ENCODE assay signal across 8 cellular contexts in the genomic region with DNA sequence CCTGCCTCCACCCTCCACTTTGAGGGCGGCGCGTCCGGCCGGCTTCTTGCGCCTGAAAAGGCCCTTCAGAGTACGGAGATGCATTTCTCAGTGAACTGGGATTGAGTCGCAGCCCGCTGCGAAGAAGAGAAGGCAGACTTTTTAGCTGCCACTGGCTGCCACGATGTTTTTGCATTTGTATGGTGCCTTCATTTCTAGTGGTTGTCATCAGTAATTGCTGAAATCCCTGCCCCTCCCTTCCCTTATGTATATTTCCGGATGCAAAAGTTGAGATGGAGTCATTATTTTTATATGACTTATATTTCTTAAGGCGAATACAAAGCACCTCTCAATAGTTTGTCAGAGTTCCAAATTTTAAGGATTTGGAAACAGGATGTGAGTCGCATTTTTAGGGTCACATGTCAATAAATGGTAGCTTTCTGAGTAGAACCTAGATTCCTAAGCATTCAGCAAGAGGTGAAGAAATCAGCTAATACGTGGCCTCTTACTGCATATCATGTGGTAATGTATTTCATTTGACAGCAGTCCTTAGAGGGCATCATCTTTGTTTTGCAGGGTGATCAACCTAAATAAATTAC. TPM values are rescaled to one million over a fixed set of nuclear protein-coding genes. Genes with fewer than 3 reads are reported as not detected.
A peak's percentile ranks its signal among the peaks of the same experiment; 100 is the strongest.
DNase-seq lines count a peak whose midpoint lies in the region; ATAC-seq and TF ChIP-seq lines count a peak whose summit lies in the region.

No MANE protein-coding gene starts in this region.

- H3K27ac ChIP-seq in CD8-positive, alpha-beta memory T cell (ENCODE audit: low read depth, low read length), result peak overlapping the region; percentile 87
- peak overlapping the region; percentile 74 to 91 for H3K27ac ChIP-seq in liver (ENCODE audit: low read depth in 1 of 2, low read length in 2 of 2)

- H3K9ac ChIP-seq in liver (ENCODE audit: low read depth in 1 of 2, low read length in 2 of 2), result peak overlapping the region; percentile 53 to 65

- no peak for TF ChIP-seq RAD21 in liver (IDR thresholded peaks at IDR 0.05)

- H3K9me3 ChIP-seq in CD8-positive, alpha-beta memory T cell (ENCODE audit: low read length), result no peaks in the 10 kb centered on the region
- H3K9me3 ChIP-seq in liver (ENCODE audit: control insufficient read depth in 4 of 4, low read length in 3 of 4), result no peaks in the 10 kb centered on the region

- H3K27me3 Mint-ChIP-seq in CD8-positive, alpha-beta memory T cell, result peaks cover 0 to 23% of the 10 kb centered on the region in 2 donors
- peaks cover 24% of the 10 kb centered on the region for H3K27me3 Mint-ChIP-seq in IgD-negative memory B cell
- no peaks in the 10 kb centered on the region for H3K27me3 Mint-ChIP-seq in type B pancreatic cell

- peak in 4 of 5 donors; percentile 1 to 48 (median 33) for DNase-seq in CD8-positive, alpha-beta memory T cell
- peak; percentile 41 for DNase-seq in amniotic epithelial cell (ENCODE audit: low read depth)
- DNase-seq in type B pancreatic cell (ENCODE audit: extremely low spot score, unreplicated experiment), result no peak
- DNase-seq in activated CD8-positive, alpha-beta memory T cell treated with anti-CD3 and anti-CD28 coated beads, Interleukin-2, amount 50 U/mL, for 48 hours, result no peak

- H3K27me3 ChIP-seq in CD8-positive, alpha-beta memory T cell (ENCODE audit: insufficient read depth, low read length, poor library complexity, severe bottlenecking), result no peaks in the 10 kb centered on the region
- no peaks in the 10 kb centered on the region for H3K27me3 ChIP-seq in liver (ENCODE audit: control insufficient read depth in 4 of 4, insufficient read depth in 4 of 4, low read length in 3 of 4)

- no peaks in the 10 kb centered on the region for H3K36me3 ChIP-seq in CD8-positive, alpha-beta memory T cell (ENCODE audit: insufficient read depth, low read length)
- no peaks in the 10 kb centered on the region for H3K36me3 ChIP-seq in liver (ENCODE audit: control insufficient read depth in 4 of 4, insufficient read depth in 3 of 4, low read depth in 1 of 4, low read length in 3 of 4)

- no peaks in the 10 kb centered on the region for H3K9me3 Mint-ChIP-seq in CD8-positive, alpha-beta memory T cell
- no peaks in the 10 kb centered on the region for H3K9me3 Mint-ChIP-seq in IgD-negative memory B cell
- H3K9me3 Mint-ChIP-seq in type B pancreatic cell, result peaks cover 5% of the 10 kb centered on the region

- no peak for TF ChIP-seq CTCF in liver (IDR thresholded peaks at IDR 0.05; ENCODE audit: low read depth, low read length, missing input control)
- no peak for TF ChIP-seq CTCF in type B pancreatic cell (conservative IDR thresholded peaks at IDR 0.05)

- ATAC-seq in GM21786 (IDR thresholded peaks at IDR 0.05; ENCODE audit: unreplicated experiment) (no peak), GM19328 (IDR thresholded peaks at IDR 0.05; ENCODE audit: unreplicated experiment) (no peak)

- peak overlapping the region; percentile 86 to 94 (median 90) for H3K27ac Mint-ChIP-seq in CD8-positive, alpha-beta memory T cell
- H3K27ac Mint-ChIP-seq in IgD-negative memory B cell (peak overlapping the region in 1 of 3 donors; percentile 69), type B pancreatic cell (peak overlapping the region; percentile 68)

- peak overlapping the region; percentile 81 for H3K4me3 ChIP-seq in CD8-positive, alpha-beta memory T cell (ENCODE audit: low read length)
- peak overlapping the region; percentile 26 to 90 (median 81) for H3K4me3 ChIP-seq in liver (ENCODE audit: low read depth in 1 of 3, low read length in 3 of 3)

- WGBS in liver, result 2% methylated on average over 15 of the region's 15 CpGs

- H3K4me1 ChIP-seq in CD8-positive, alpha-beta memory T cell (ENCODE audit: insufficient read depth, low read length), result peaks cover 10% of the 10 kb centered on the region
- peaks cover 0 to 13% (median 3%) of the 10 kb centered on the region in 4 donors for H3K4me1 ChIP-seq in liver (ENCODE audit: control insufficient read depth in 4 of 4, insufficient read depth in 4 of 4, low read length in 3 of 4)

- POLR2A ChIA-PET in CD8-positive, alpha-beta memory T cell (lab: Charles Lee), result interaction anchor here (1.9 kb wide), 1 partner anchor 11 kb away, joined by 5 read pairs; no protein-coding TSS in a partner anchor

- CTCF ChIA-PET in CD8-positive, alpha-beta memory T cell (lab: Charles Lee), result interaction anchor here (1.2 to 1.8 kb wide), 2 partner anchors 8 to 43 kb away, joined by 3 to 5 read pairs; no protein-coding TSS in a partner anchor

- H3K36me3 Mint-ChIP-seq in CD8-positive, alpha-beta memory T cell, result peaks cover 0 to 3% (median 2%) of the 10 kb centered on the region in 3 donors
- peaks cover 1% of the 10 kb centered on the region for H3K36me3 Mint-ChIP-seq in IgD-negative memory B cell
- H3K36me3 Mint-ChIP-seq in type B pancreatic cell, result no peaks in the 10 kb centered on the region

- H3K4me3 Mint-ChIP-seq in CD8-positive, alpha-beta memory T cell, result peak overlapping the region; percentile 80 to 96 (median 86)
- H3K4me3 Mint-ChIP-seq in IgD-negative memory B cell (peak overlapping the region; percentile 83 to 91 (median 90)), type B pancreatic cell (peak overlapping the region; percentile 82)

- H3K4me1 Mint-ChIP-seq in CD8-positive, alpha-beta memory T cell, result peaks cover 33 to 43% (median 42%) of the 10 kb centered on the region in 3 donors
- H3K4me1 Mint-ChIP-seq in IgD-negative memory B cell (peaks cover 9 to 11% (median 10%) of the 10 kb centered on the region in 3 donors), type B pancreatic cell (ENCODE audit: unreplicated experiment) (peaks cover 6% of the 10 kb centered on the region)

TF ChIP-seq in liver, 16 proteins besides CTCF, POLR2A, EP300 and RAD21 (continues in another document):
- TF ChIP-seq TAF1 (conservative IDR thresholded peaks at IDR 0.05), result no peak
- TF ChIP-seq, protein P1, sequence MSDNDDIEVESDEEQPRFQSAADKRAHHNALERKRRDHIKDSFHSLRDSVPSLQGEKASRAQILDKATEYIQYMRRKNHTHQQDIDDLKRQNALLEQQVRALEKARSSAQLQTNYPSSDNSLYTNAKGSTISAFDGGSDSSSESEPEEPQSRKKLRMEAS (IDR thresholded peaks at IDR 0.05), result no peak
- no peak for TF ChIP-seq SP1 (IDR thresholded peaks at IDR 0.05)
- no peak for TF ChIP-seq NR2F2 (IDR thresholded peaks at IDR 0.05)
- TF ChIP-seq YY1 (IDR thresholded peaks at IDR 0.05), result no peak
- no peak for TF ChIP-seq FOXA1 (IDR thresholded peaks at IDR 0.05)
- no peak for TF ChIP-seq GABPA (IDR thresholded peaks at IDR 0.05 in 1 of 2, conservative IDR thresholded peaks at IDR 0.05 in 1 of 2)
- no peak for TF ChIP-seq RXRA (IDR thresholded peaks at IDR 0.05)
- TF ChIP-seq HNF4A (conservative IDR thresholded peaks at IDR 0.05), result no peak
- TF ChIP-seq, protein P2, sequence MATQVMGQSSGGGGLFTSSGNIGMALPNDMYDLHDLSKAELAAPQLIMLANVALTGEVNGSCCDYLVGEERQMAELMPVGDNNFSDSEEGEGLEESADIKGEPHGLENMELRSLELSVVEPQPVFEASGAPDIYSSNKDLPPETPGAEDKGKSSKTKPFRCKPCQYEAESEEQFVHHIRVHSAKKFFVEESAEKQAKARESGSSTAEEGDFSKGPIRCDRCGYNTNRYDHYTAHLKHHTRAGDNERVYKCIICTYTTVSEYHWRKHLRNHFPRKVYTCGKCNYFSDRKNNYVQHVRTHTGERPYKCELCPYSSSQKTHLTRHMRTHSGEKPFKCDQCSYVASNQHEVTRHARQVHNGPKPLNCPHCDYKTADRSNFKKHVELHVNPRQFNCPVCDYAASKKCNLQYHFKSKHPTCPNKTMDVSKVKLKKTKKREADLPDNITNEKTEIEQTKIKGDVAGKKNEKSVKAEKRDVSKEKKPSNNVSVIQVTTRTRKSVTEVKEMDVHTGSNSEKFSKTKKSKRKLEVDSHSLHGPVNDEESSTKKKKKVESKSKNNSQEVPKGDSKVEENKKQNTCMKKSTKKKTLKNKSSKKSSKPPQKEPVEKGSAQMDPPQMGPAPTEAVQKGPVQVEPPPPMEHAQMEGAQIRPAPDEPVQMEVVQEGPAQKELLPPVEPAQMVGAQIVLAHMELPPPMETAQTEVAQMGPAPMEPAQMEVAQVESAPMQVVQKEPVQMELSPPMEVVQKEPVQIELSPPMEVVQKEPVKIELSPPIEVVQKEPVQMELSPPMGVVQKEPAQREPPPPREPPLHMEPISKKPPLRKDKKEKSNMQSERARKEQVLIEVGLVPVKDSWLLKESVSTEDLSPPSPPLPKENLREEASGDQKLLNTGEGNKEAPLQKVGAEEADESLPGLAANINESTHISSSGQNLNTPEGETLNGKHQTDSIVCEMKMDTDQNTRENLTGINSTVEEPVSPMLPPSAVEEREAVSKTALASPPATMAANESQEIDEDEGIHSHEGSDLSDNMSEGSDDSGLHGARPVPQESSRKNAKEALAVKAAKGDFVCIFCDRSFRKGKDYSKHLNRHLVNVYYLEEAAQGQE (IDR thresholded peaks at IDR 0.05), result no peak
- no peak for TF ChIP-seq EGR1 (IDR thresholded peaks at IDR 0.05; ENCODE audit: low read depth in 2 of 2)
- TF ChIP-seq, protein P3, sequence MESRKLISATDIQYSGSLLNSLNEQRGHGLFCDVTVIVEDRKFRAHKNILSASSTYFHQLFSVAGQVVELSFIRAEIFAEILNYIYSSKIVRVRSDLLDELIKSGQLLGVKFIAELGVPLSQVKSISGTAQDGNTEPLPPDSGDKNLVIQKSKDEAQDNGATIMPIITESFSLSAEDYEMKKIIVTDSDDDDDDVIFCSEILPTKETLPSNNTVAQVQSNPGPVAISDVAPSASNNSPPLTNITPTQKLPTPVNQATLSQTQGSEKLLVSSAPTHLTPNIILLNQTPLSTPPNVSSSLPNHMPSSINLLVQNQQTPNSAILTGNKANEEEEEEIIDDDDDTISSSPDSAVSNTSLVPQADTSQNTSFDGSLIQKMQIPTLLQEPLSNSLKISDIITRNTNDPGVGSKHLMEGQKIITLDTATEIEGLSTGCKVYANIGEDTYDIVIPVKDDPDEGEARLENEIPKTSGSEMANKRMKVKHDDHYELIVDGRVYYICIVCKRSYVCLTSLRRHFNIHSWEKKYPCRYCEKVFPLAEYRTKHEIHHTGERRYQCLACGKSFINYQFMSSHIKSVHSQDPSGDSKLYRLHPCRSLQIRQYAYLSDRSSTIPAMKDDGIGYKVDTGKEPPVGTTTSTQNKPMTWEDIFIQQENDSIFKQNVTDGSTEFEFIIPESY (IDR thresholded peaks at IDR 0.05), result no peak
- TF ChIP-seq FOXA2 (IDR thresholded peaks at IDR 0.05), result no peak
- TF ChIP-seq HNF4G (IDR thresholded peaks at IDR 0.05), result no peak

RNA-seq across cellular contexts. Expression of a gene that starts 0.7 kb away (rescaled TPM):
- total RNA-seq in CD8-positive, alpha-beta memory T cell, result 10 to 100 TPM; 68.0 to 69.4 TPM
- polyA plus RNA-seq in CD8-positive, alpha-beta memory T cell, result 175 TPM
- 118 TPM for polyA plus RNA-seq in IgD-negative memory B cell
- total RNA-seq in liver, result 10 to 100 TPM; 61.9 to 80.7 TPM
- 10 to 100 TPM; 49.7 to 54.2 TPM for polyA plus RNA-seq in liver
- total RNA-seq in type B pancreatic cell (ENCODE audit: low replicate concordance), result 98.0 and 160 TPM in 2 replicates

RNA-seq across cellular contexts. Expression of a gene that starts 41.8 kb away (rescaled TPM):
- not detected for total RNA-seq in CD8-positive, alpha-beta memory T cell
- not detected for polyA plus RNA-seq in CD8-positive, alpha-beta memory T cell
- not detected for polyA plus RNA-seq in IgD-negative memory B cell
- not detected for total RNA-seq in liver
- polyA plus RNA-seq in liver, result not detected
- total RNA-seq in type B pancreatic cell (ENCODE audit: low replicate concordance), result not detected in 2 replicates

Comparison
In these comparisons a context has a peak if more than half of its experiments do, and no peak if none do; other contexts are left out.
1. DNase-seq: peak in CD8-positive, alpha-beta memory T cell (4 of 5) and amniotic epithelial cell (single experiment); none in type B pancreatic cell (single experiment) and activated CD8-positive, alpha-beta memory T cell treated with anti-CD3 and anti-CD28 coated beads, Interleukin-2, amount 50 U/mL, for 48 hours (single experiment).
2. Peak in every context shown above with its lines, with median percentiles within 50 percentile points of each other: H3K4me3 Mint-ChIP-seq.